Comparison of ENCODE assay signal across 8 cellular contexts in the genomic region with DNA sequence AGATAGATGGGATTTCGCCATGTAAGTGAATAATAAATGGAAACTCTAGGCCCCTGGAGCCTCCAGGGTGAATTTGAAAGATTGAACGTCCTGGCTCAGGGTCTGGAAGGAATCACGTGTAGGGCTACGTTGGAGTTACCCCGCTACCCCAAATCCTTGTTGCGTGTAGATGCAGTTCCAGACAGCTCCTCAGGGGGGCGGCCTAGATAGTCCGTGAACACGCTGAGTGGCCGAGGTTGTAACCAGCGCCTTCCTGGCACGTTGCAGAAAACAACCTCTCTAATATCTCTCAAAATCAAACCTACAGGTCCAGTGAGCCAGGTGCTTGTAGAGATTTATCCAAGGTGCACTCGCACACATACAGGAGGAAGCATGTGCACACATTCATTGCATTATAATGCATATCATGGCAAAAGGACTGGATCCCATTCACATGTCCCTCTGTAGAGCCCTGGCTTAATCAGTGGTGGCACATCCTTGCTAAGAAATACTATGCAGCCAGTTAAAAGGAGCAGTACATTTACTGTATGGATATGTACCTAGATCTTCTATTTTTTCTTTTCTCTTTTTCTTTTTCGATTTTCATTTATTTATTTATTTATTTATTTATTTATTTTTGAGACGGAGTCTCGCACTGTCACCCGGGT. TPM values are rescaled to one million over a fixed set of nuclear protein-coding genes. Genes with fewer than 3 reads are reported as not detected.
DNase-seq lines count a peak whose midpoint lies in the region; ATAC-seq, FAIRE-seq and TF ChIP-seq lines count a peak whose summit lies in the region.

No MANE protein-coding gene starts in this region.

- H3K27ac ChIP-seq in Karpas-422 (ENCODE audit: low read length) (no peak overlapping the region), K562 (ENCODE audit: extremely low read depth, low read depth, low read length) (no peak overlapping the region), kidney (ENCODE audit: low read depth in 2 of 2, low read length in 2 of 2) (no peak overlapping the region)

- H3K4me1 ChIP-seq in Karpas-422 (ENCODE audit: low read length) (peaks cover 14% of the 10 kb centered on the region), K562 (replicated peaks in 1 of 2; ENCODE audit: control insufficient read depth in 2 of 2, insufficient read depth in 2 of 2, low read length in 2 of 2) (peaks cover 3 to 41% of the 10 kb centered on the region in 2 experiments; a peak in 4 of 5 replicates), kidney (ENCODE audit: control insufficient read depth in 1 of 2, insufficient read depth in 1 of 2, low read depth in 1 of 2, low read length in 2 of 2) (peaks cover 0 to 5% of the 10 kb centered on the region in 2 donors)

- no peaks in the 10 kb centered on the region for H3K9me3 Mint-ChIP-seq in Calu3 (ENCODE audit: low read depth, unreplicated experiment)

- in situ Hi-C loops in K562 (cut with MboI), result no loop called here

- peak; percentile 29 for ATAC-seq in K562
- ATAC-seq in GM21619 (IDR thresholded peaks at IDR 0.05; ENCODE audit: unreplicated experiment), result no peak
- ATAC-seq in GM21360 (IDR thresholded peaks at IDR 0.05; ENCODE audit: unreplicated experiment), result no peak

- no peak for TF ChIP-seq POLR2A in K562 (conservative IDR thresholded peaks at IDR 0.05)

- H3K4me3 ChIP-seq in Karpas-422 (ENCODE audit: low read length), result no peak overlapping the region
- H3K4me3 ChIP-seq in K562, result no peak overlapping the region
- H3K4me3 ChIP-seq in kidney (ENCODE audit: low read length in 2 of 2), result no peak overlapping the region

- BruUV-seq in Calu3 (replicated peaks; lab: Mats Ljungman, UMichigan) (no TSS peak), K562 (replicated peaks; lab: Mats Ljungman, UMichigan) (no TSS peak)

- H3K9ac ChIP-seq in Karpas-422 (ENCODE audit: low read length) (no peak overlapping the region), K562 (ENCODE audit: insufficient read depth in 1 of 2, low read depth in 2 of 2, low read length in 2 of 2) (no peak overlapping the region), kidney (ENCODE audit: low read length in 2 of 2) (no peak overlapping the region)

- intact Hi-C loops in Calu3 (cut with micrococcal nuclease; ENCODE audit: unreplicated experiment) (no loop called here), K562 (cut with micrococcal nuclease) (loop anchor here (5.0 kb wide), 1 partner anchor 37 kb away; the partner anchor contains the start of gene ATG4D), kidney (cut with DNase I) (no loop called here)

- FAIRE-seq in K562 (lab: Jason Lieb, UNC) (peak; percentile 84), kidney (lab: Jason Lieb, UNC) (no peak)

- POLR2A ChIA-PET in K562 (lab: Yijun Ruan, JAX), result interaction anchor here (0.6 to 1.0 kb wide), 4 partner anchors 9 to 29 kb away, joined by 3 read pairs; no protein-coding TSS in a partner anchor

- TF ChIP-seq CTCF in Calu3 (IDR thresholded peaks at IDR 0.05; ENCODE audit: unreplicated experiment), result peak; percentile 30
- TF ChIP-seq CTCF in K562 (IDR thresholded peaks at IDR 0.05 in 2 of 3, conservative IDR thresholded peaks at IDR 0.05 in 1 of 3; ENCODE audit: insufficient read depth in 2 of 3, low read depth in 1 of 3, low read length in 3 of 3), result peak; percentile 82 to 90 (median 85)
- TF ChIP-seq CTCF in kidney (IDR thresholded peaks at IDR 0.05; ENCODE audit: borderline replicate concordance, extremely low read depth, insufficient read depth), result peak; percentile 66

- peaks cover 5% of the 10 kb centered on the region for H3K4me1 Mint-ChIP-seq in Calu3 (ENCODE audit: low read depth, unreplicated experiment)

- H3K9me2 ChIP-seq in Karpas-422 (replicated peaks; ENCODE audit: insufficient read depth, low read length), result no peaks in the 10 kb centered on the region

- no peak overlapping the region for H3K4me2 ChIP-seq in Karpas-422 (ENCODE audit: low read depth, low read length, poor library complexity, severe bottlenecking)
- H3K4me2 ChIP-seq in K562 (ENCODE audit: insufficient read depth, low read length), result peak overlapping the region; percentile 32; the same call in 1 of the 2 replicates

- no peaks in the 10 kb centered on the region for H3K9me1 ChIP-seq in K562 (ENCODE audit: control insufficient read depth, insufficient read depth, low read length)

- no peaks in the 10 kb centered on the region for H3K27me3 ChIP-seq in Karpas-422 (ENCODE audit: low read length)
- no peaks in the 10 kb centered on the region for H3K27me3 ChIP-seq in K562 (ENCODE audit: control insufficient read depth in 2 of 2, insufficient read depth in 2 of 2, low read length in 2 of 2)

- H3K9me3 ChIP-seq in Karpas-422 (ENCODE audit: low read length) (no peaks in the 10 kb centered on the region), K562 (replicated peaks; ENCODE audit: control insufficient read depth, insufficient read depth, low read depth, low read length) (no peaks in the 10 kb centered on the region), kidney (ENCODE audit: control insufficient read depth in 1 of 2, low read length in 2 of 2) (no peaks in the 10 kb centered on the region)

- H2AFZ ChIP-seq in Karpas-422 (ENCODE audit: low read length) (peak overlapping the region; percentile 79; the same call in 1 of the 2 replicates), K562 (ENCODE audit: low read depth, low read length) (peak overlapping the region; percentile 79)

- WGBS in K562 (ENCODE audit: insufficient coverage, low coverage, missing lambda C conversion rate), result 25% methylated on average over 16 of the region's 17 CpGs

- peaks cover 21% of the 10 kb centered on the region for H3K36me3 Mint-ChIP-seq in Calu3 (ENCODE audit: insufficient read depth, unreplicated experiment)

- H3K4me3 Mint-ChIP-seq in Calu3 (ENCODE audit: low read depth, unreplicated experiment), result no peak overlapping the region

- H3K27me3 Mint-ChIP-seq in Calu3 (ENCODE audit: unreplicated experiment), result no peaks in the 10 kb centered on the region

- peaks cover 17% of the 10 kb centered on the region for H3K79me2 ChIP-seq in Karpas-422 (ENCODE audit: low read length)
- H3K79me2 ChIP-seq in K562 (ENCODE audit: control insufficient read depth, insufficient read depth, low read length), result peaks cover 28% of the 10 kb centered on the region

- no peak overlapping the region for H3K27ac Mint-ChIP-seq in Calu3 (ENCODE audit: unreplicated experiment)

- no peak for TF ChIP-seq EP300 in K562 (IDR thresholded peaks at IDR 0.05; ENCODE audit: low read length)

- CTCF ChIA-PET in Calu3 (lab: Charles Lee) (interaction anchor here (0.7 kb wide), 2 partner anchors 15 to 204 kb away, joined by 3 to 4 read pairs; no protein-coding TSS in a partner anchor), K562 (lab: Yijun Ruan, JAX; ENCODE audit: low intra/inter-chr PET ratio) (interaction anchor here (0.6 to 1.0 kb wide), 3 partner anchors 10 to 67 kb away, joined by 3 to 4 read pairs (median 3); partner anchors contain the start of gene S1PR5)

- H3K36me3 ChIP-seq in Karpas-422 (ENCODE audit: insufficient read depth, low read length) (no peaks in the 10 kb centered on the region), K562 (ENCODE audit: control insufficient read depth, insufficient read depth, low read length) (peaks cover 4% of the 10 kb centered on the region; the same call in 1 of the 3 replicates), kidney (ENCODE audit: control insufficient read depth in 1 of 2, insufficient read depth in 2 of 2, low read length in 2 of 2) (no peaks in the 10 kb centered on the region)

- peak in 1 of 2 experiments; percentile 49; a peak in 2 of 4 replicates for TF ChIP-seq RAD21 in K562 (CRISPR knock-in tag; conservative IDR thresholded peaks at IDR 0.05 in 1 of 2, IDR thresholded peaks at IDR 0.05 in 1 of 2)

- DNase-seq in Calu3 (peak; percentile 65), Karpas-422 (peak; percentile 96), UCSD-AML1 (lab: John Stamatoyannopoulos, UW; ENCODE audit: unreplicated experiment) (peak; percentile 77), K562 (ENCODE audit: extremely low read depth in 1 of 4, low spot score in 3 of 4) (peak; percentile 65 to 86 (median 70)), kidney (peak; percentile 87)
- peak; percentile 89 to 91 for DNase-seq in stimulated activated CD4-positive, alpha-beta T cell treated with anti-CD3 and anti-CD28 coated beads, Interleukin-2, amount 100 ng/mL, for 24 hours

- H4K20me1 ChIP-seq in Karpas-422 (ENCODE audit: insufficient read depth, low read depth, low read length) (no peaks in the 10 kb centered on the region), K562 (replicated peaks; ENCODE audit: control insufficient read depth, insufficient read depth, low read length) (no peaks in the 10 kb centered on the region)

RNA-seq across cellular contexts. Expression of gene KEAP1, which starts 2.5 kb away (rescaled TPM):
- total RNA-seq in Calu3 (2022) (45.2 and 46.8 TPM in 2 replicates), K562 (2014; rRNA removed) (78.3 and 99.2 TPM in 2 replicates), K562 (2014; rRNA removed; fragmentation: Illumina TruSeq; extraction: Trizol) (52.7 and 64.4 TPM in 2 replicates), K562 (2015; rRNA removed; fragmentation: Illumina TruSeq; extraction: Trizol) (81.5 and 82.9 TPM in 2 replicates), K562 (2021) (95.6 and 96.4 TPM in 2 replicates), kidney (60.8 TPM)
- total RNA-seq in Karpas-422 (2014; rRNA removed; shearing (Covaris generic); ENCODE audit: low replicate concordance), result 25.0 and 53.9 TPM in 2 replicates
- total RNA-seq in K562 (2011; cell fraction: chromatin; rRNA removed; ENCODE audit: low replicate concordance), result 50.9 and 183 TPM in 2 replicates
- 102 and 110 TPM in 2 replicates for total RNA-seq in K562 (2011; cell fraction: nucleolus; rRNA removed)
- total RNA-seq in K562 (2011; cell fraction: nucleoplasm; rRNA removed), result 55.9 and 62.1 TPM in 2 replicates
- polyA plus RNA-seq in K562 (2011; rRNA removed) (62.6 and 72.0 TPM in 2 replicates), K562 (2014; fragmentation: Illumina TruSeq; extraction: Trizol) (56.1 and 61.8 TPM in 2 replicates), K562 (2014; fragmentation: Nextera tagmentation; extraction: Ambion mirVana) (1 to 10 TPM; 2.1 to 8.3 TPM), K562 (2014; rRNA removed) (64.3 and 67.5 TPM in 2 replicates), kidney (ENCODE audit: insufficient read depth, low read depth, low replicate concordance) (79.4 TPM)
- polyA plus RNA-seq in K562 (2011; cell fraction: cytosol; rRNA removed), result 55.6 and 109 TPM in 2 replicates
- polyA plus RNA-seq in K562 (2011; cell fraction: nucleus; rRNA removed), result 51.7 and 82.4 TPM in 2 replicates
- 62.6 and 63.7 TPM in 2 replicates for polyA plus RNA-seq in K562 (2012)
- 54.1 and 87.9 TPM in 2 replicates for polyA minus RNA-seq in K562 (2011; rRNA and poly(A)+ RNA removed)
- 50.6 and 75.7 TPM in 2 replicates for polyA minus RNA-seq in K562 (2011; cell fraction: cytosol; rRNA and poly(A)+ RNA removed)
- 28.0 and 39.2 TPM in 2 replicates for polyA minus RNA-seq in K562 (2011; cell fraction: nucleus; rRNA and poly(A)+ RNA removed)

RNA-seq across cellular contexts. Expression of gene S1PR5, which starts 11.5 kb away (rescaled TPM):
- not detected in 2 replicates for total RNA-seq in Calu3 (2022)
- total RNA-seq in Karpas-422 (2014; rRNA removed; shearing (Covaris generic); ENCODE audit: low replicate concordance), result not detected in 2 replicates
- 0.48 and 1.0 TPM in 2 replicates for total RNA-seq in K562 (2011; cell fraction: chromatin; rRNA removed; ENCODE audit: low replicate concordance)
- 0.92 and 1.0 TPM in 2 replicates for total RNA-seq in K562 (2011; cell fraction: nucleolus; rRNA removed)
- 0.31 and 0.81 TPM in 2 replicates for total RNA-seq in K562 (2011; cell fraction: nucleoplasm; rRNA removed)
- total RNA-seq in K562 (2014; rRNA removed), result 0.18 and 0.37 TPM in 2 replicates
- 0.26 TPM in 1 of 2 replicates, not detected in the other for total RNA-seq in K562 (2014; rRNA removed; fragmentation: Illumina TruSeq; extraction: Trizol)
- total RNA-seq in K562 (2015; rRNA removed; fragmentation: Illumina TruSeq; extraction: Trizol), result 0.11 TPM in 1 of 2 replicates, not detected in the other
- total RNA-seq in K562 (2021), result 0.16 and 0.35 TPM in 2 replicates
- polyA plus RNA-seq in K562 (2011; rRNA removed), result 0.14 and 0.54 TPM in 2 replicates
- 0.19 and 1.3 TPM in 2 replicates for polyA plus RNA-seq in K562 (2011; cell fraction: cytosol; rRNA removed)
- 0.15 and 0.46 TPM in 2 replicates for polyA plus RNA-seq in K562 (2011; cell fraction: nucleus; rRNA removed)
- polyA plus RNA-seq in K562 (2012), result 0.12 and 0.25 TPM in 2 replicates
- 0.17 TPM in 1 of 2 replicates, not detected in the other for polyA plus RNA-seq in K562 (2014; fragmentation: Illumina TruSeq; extraction: Trizol)
- under 1 TPM in 1 of 2 experiments, not detected in 1; 0.03 TPM for polyA plus RNA-seq in K562 (2014; fragmentation: Nextera tagmentation; extraction: Ambion mirVana)
- 0.12 and 0.49 TPM in 2 replicates for polyA plus RNA-seq in K562 (2014; rRNA removed)
- polyA minus RNA-seq in K562 (2011; rRNA and poly(A)+ RNA removed), result 0.67 and 0.78 TPM in 2 replicates
- not detected in 2 replicates for polyA minus RNA-seq in K562 (2011; cell fraction: cytosol; rRNA and poly(A)+ RNA removed)
- 0.27 and 0.44 TPM in 2 replicates for polyA minus RNA-seq in K562 (2011; cell fraction: nucleus; rRNA and poly(A)+ RNA removed)
- total RNA-seq in kidney, result 0.69 TPM
- 0.84 TPM for polyA plus RNA-seq in kidney (ENCODE audit: insufficient read depth, low read depth, low replicate concordance)

RNA-seq across cellular contexts. Expression of gene ATG4D, which starts 38.0 kb away (rescaled TPM):
- 18.7 and 24.5 TPM in 2 replicates for total RNA-seq in Calu3 (2022)
- total RNA-seq in Karpas-422 (2014; rRNA removed; shearing (Covaris generic); ENCODE audit: low replicate concordance), result 7.0 and 15.2 TPM in 2 replicates
- 20.6 and 77.4 TPM in 2 replicates for total RNA-seq in K562 (2011; cell fraction: chromatin; rRNA removed; ENCODE audit: low replicate concordance)
- total RNA-seq in K562 (2011; cell fraction: nucleolus; rRNA removed), result 91.2 and 95.1 TPM in 2 replicates
- total RNA-seq in K562 (2011; cell fraction: nucleoplasm; rRNA removed), result 39.5 and 45.9 TPM in 2 replicates
- total RNA-seq in K562 (2014; rRNA removed), result 37.2 and 41.3 TPM in 2 replicates
- total RNA-seq in K562 (2014; rRNA removed; fragmentation: Illumina TruSeq; extraction: Trizol), result 9.1 and 12.8 TPM in 2 replicates
- total RNA-seq in K562 (2015; rRNA removed; fragmentation: Illumina TruSeq; extraction: Trizol), result 22.9 and 26.8 TPM in 2 replicates
- 55.9 and 66.1 TPM in 2 replicates for total RNA-seq in K562 (2021)
- polyA plus RNA-seq in K562 (2011; rRNA removed), result 20.4 and 27.9 TPM in 2 replicates
- 36.3 and 59.9 TPM in 2 replicates for polyA plus RNA-seq in K562 (2011; cell fraction: cytosol; rRNA removed)
- polyA plus RNA-seq in K562 (2011; cell fraction: nucleus; rRNA removed), result 75.3 and 124 TPM in 2 replicates
- polyA plus RNA-seq in K562 (2012), result 45.0 and 67.2 TPM in 2 replicates
- 22.9 and 40.2 TPM in 2 replicates for polyA plus RNA-seq in K562 (2014; fragmentation: Illumina TruSeq; extraction: Trizol)
- 1 to 10 TPM in 1 of 2 experiments, under 1 TPM in 1; 0.51 to 1.7 TPM for polyA plus RNA-seq in K562 (2014; fragmentation: Nextera tagmentation; extraction: Ambion mirVana)
- polyA plus RNA-seq in K562 (2014; rRNA removed), result 45.4 and 55.3 TPM in 2 replicates
- 7.4 and 12.6 TPM in 2 replicates for polyA minus RNA-seq in K562 (2011; rRNA and poly(A)+ RNA removed)
- polyA minus RNA-seq in K562 (2011; cell fraction: cytosol; rRNA and poly(A)+ RNA removed), result 18.2 and 37.3 TPM in 2 replicates
- 20.8 and 24.9 TPM in 2 replicates for polyA minus RNA-seq in K562 (2011; cell fraction: nucleus; rRNA and poly(A)+ RNA removed)
- 32.7 TPM for total RNA-seq in kidney
- 91.7 TPM for polyA plus RNA-seq in kidney (ENCODE audit: insufficient read depth, low read depth, low replicate concordance)

Comparison
In these comparisons a context has a peak if more than half of its experiments do, and no peak if none do; other contexts are left out.
1. CTCF ChIP-seq: peak in every context shown above with its lines; median percentile 85 in K562; 66 in kidney; 30 in Calu3.